ENCODE assay signal across 8 cellular contexts in genomic region chr11:25737071-25737675, GRCh38.
"Had no signal": no experiment of that assay in that cellular context is flagged by ENCODE, and none has a peak within 500 bp of the region (broad histone marks: within the 10 kb centered on the region; RNA-seq: fewer than 3 reads in every experiment).

No MANE protein-coding gene starts in this region.

- H3K4me1 Mint-ChIP-seq: GM23338 had no signal

- ATAC-seq: GM23338, HCT116, K562 had no signal

- H3K4me3 Mint-ChIP-seq: GM23338, HFFc6 had no signal

- H3K9me3 ChIP-seq: HAP-1 had no signal

- H3K36me3 ChIP-seq: HAP-1 had no signal

- DNase-seq: H7, HFFc6, IMR-90 had no signal

- H3K27ac Mint-ChIP-seq: GM23338, HFFc6 had no signal

- FAIRE-seq: K562 had no signal

- H2AFZ ChIP-seq: GM23338 had no signal

- H3K4me1 ChIP-seq: HAP-1 had no signal

- H3K9me3 Mint-ChIP-seq: GM23338 had no signal

- H3K27ac ChIP-seq: HL-60 had no signal

- H3K4me3 ChIP-seq: GM23338, HAP-1, K562 had no signal

- H3K4me2 ChIP-seq: GM23338 had no signal
